ENCODE assay signal across 11 cellular contexts in the genomic region with DNA sequence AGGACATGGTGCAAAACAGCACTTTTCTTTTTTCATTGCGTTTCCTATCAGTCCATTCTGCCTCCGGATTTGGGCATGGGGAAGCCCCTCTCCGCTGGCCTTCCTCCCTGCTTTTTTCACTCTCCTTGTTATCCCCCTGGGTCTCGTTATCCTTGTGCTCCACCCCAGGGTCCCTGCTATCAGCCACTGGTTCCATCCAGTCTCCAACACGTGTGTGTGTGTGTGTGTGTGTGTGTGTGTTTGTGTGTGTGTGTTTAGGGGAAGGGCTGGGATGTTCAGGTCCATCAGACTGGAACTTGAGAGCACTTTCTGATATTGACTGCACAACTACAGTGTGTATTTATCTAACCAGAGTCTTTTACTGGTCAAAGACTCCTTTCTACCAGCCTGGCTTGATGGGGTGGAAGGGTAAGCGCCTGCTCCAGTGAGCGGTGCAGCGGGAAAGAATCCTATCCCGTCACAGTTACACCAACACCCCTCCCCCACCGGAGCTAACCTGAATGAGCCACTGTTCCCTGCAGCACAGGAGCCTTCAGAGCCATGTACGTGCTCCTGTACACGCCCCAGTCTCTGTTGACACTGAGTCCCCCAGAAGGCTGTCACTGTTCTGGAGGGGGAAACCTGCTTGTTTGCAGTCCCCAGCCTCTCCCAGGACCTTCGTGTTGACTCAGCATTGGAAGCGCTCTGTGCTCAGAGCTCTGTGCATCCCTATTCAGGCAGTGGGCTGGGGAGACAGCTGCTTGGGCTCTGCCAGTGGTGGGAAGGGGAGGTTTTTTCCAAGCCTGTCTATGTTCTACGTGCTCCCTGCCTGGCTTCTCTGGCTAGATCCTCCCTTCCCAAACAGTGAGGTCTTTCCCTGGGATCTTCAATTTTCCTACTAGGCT. TPM values are rescaled to one million over a fixed set of nuclear protein-coding genes. Genes with fewer than 3 reads are reported as not detected.
A peak's percentile ranks its signal among the peaks of the same experiment; 100 is the strongest.
DNase-seq lines count a peak whose midpoint lies in the region; ATAC-seq lines count a peak whose summit lies in the region.
"Had no signal": no experiment of that assay in that cellular context is flagged by ENCODE, and none has a peak within 500 bp of the region (broad histone marks: within the 10 kb centered on the region; RNA-seq: fewer than 3 reads in every experiment).

No MANE protein-coding gene starts in this region.

- H3K4me1 Mint-ChIP-seq in activated naive CD4-positive, alpha-beta T cell treated with anti-CD3 and anti-CD28 coated beads, Interleukin-2, amount 10 ng/mL, durations not matched to agents 7 days and 5 days, result no peaks in the 10 kb centered on the region
- H3K4me1 Mint-ChIP-seq: activated B cell treated with CpG ODN at 0.5 μM for 24 hours had no signal

- H3K27ac Mint-ChIP-seq in activated naive CD4-positive, alpha-beta T cell treated with anti-CD3 and anti-CD28 coated beads, Interleukin-2, amount 10 ng/mL, durations not matched to agents 7 days and 5 days, result peak overlapping the region; percentile 67
- H3K27ac Mint-ChIP-seq in activated naive CD4-positive, alpha-beta T cell treated with anti-CD3 and anti-CD28 coated beads, Interleukin-2, amount 50 U/mL, for 72 hours, result no peak overlapping the region
- H3K27ac Mint-ChIP-seq: activated B cell treated with CpG ODN at 0.5 μM for 24 hours; activated naive CD8-positive, alpha-beta T cell had no signal

- ATAC-seq in activated naive CD4-positive, alpha-beta T cell treated with anti-CD3 and anti-CD28 coated beads, Interleukin-2, amount 50 U/mL, for 72 hours, result no peak
- no peak for ATAC-seq in HG02870 (IDR thresholded peaks at IDR 0.05; ENCODE audit: unreplicated experiment)

- no peaks in the 10 kb centered on the region for H3K9me3 Mint-ChIP-seq in activated naive CD4-positive, alpha-beta T cell treated with anti-CD3 and anti-CD28 coated beads, Interleukin-2, amount 10 ng/mL, durations not matched to agents 7 days and 5 days
- no peaks in the 10 kb centered on the region for H3K9me3 Mint-ChIP-seq in activated naive CD4-positive, alpha-beta T cell treated with anti-CD3 and anti-CD28 coated beads, Interleukin-2, amount 50 U/mL, for 72 hours
- H3K9me3 Mint-ChIP-seq: activated B cell treated with CpG ODN at 0.5 μM for 24 hours had no signal

- CTCF ChIA-PET in activated naive CD4-positive, alpha-beta T cell treated with anti-CD3 and anti-CD28 coated beads, Interleukin-2, amount 10 ng/mL, durations not matched to agents 7 days and 5 days (lab: Charles Lee), result interaction anchor here (1.1 kb wide), 1 partner anchor 16 kb away, joined by 3 read pairs; no protein-coding TSS in a partner anchor

- H3K36me3 Mint-ChIP-seq in activated naive CD4-positive, alpha-beta T cell treated with anti-CD3 and anti-CD28 coated beads, Interleukin-2, amount 10 ng/mL, durations not matched to agents 7 days and 5 days, result no peaks in the 10 kb centered on the region
- H3K36me3 Mint-ChIP-seq in activated naive CD4-positive, alpha-beta T cell treated with anti-CD3 and anti-CD28 coated beads, Interleukin-2, amount 50 U/mL, for 72 hours, result no peaks in the 10 kb centered on the region
- H3K36me3 Mint-ChIP-seq: activated naive CD8-positive, alpha-beta T cell had no signal

- DNase-seq in activated naive CD4-positive, alpha-beta T cell treated with anti-CD3 and anti-CD28 coated beads, Interleukin-2, amount 10 ng/mL, durations not matched to agents 7 days and 5 days, result no peak
- no peak for DNase-seq in activated naive CD4-positive, alpha-beta T cell treated with anti-CD3 and anti-CD28 coated beads, Interleukin-2, amount 50 U/mL, for 72 hours (ENCODE audit: low spot score in 2 of 2)
- peak; percentile 82 for DNase-seq in NCI-H82 (lab: John Stamatoyannopoulos, UW)
- DNase-seq in islet precursor cell, result peak; percentile 97
- DNase-seq in superior temporal gyrus (ENCODE audit: extremely low spot score), result peak; percentile 11
- no peak for DNase-seq in LoVo (ENCODE audit: low spot score)
- no peak for DNase-seq in AG08396 (ENCODE audit: low spot score)
- DNase-seq: activated B cell treated with CpG ODN at 0.5 μM for 24 hours, NCI-H524 treated with DMSO at 0.1 percent for 48 hours had no signal

- H3K27me3 Mint-ChIP-seq in activated naive CD4-positive, alpha-beta T cell treated with anti-CD3 and anti-CD28 coated beads, Interleukin-2, amount 10 ng/mL, durations not matched to agents 7 days and 5 days, result peaks cover 68% of the 10 kb centered on the region

- H3K4me3 Mint-ChIP-seq in activated naive CD4-positive, alpha-beta T cell treated with anti-CD3 and anti-CD28 coated beads, Interleukin-2, amount 10 ng/mL, durations not matched to agents 7 days and 5 days, result no peak overlapping the region
- H3K4me3 Mint-ChIP-seq: activated B cell treated with CpG ODN at 0.5 μM for 24 hours; activated naive CD8-positive, alpha-beta T cell had no signal

RNA-seq across cellular contexts. Expression of gene INHA, which starts 4.6 kb away (rescaled TPM):
- under 1 TPM in 1 of 2 donors, not detected in 1; 0.23 TPM for total RNA-seq in activated naive CD4-positive, alpha-beta T cell treated with anti-CD3 and anti-CD28 coated beads, Interleukin-2, amount 50 U/mL, for 72 hours
- total RNA-seq: activated B cell treated with CpG ODN at 0.5 μM for 24 hours had no signal

RNA-seq across cellular contexts. Expression of gene OBSL1, which starts 5.4 kb away (rescaled TPM):
- total RNA-seq in activated naive CD4-positive, alpha-beta T cell treated with anti-CD3 and anti-CD28 coated beads, Interleukin-2, amount 50 U/mL, for 72 hours, result 1 to 10 TPM; 1.9 to 8.9 TPM
- total RNA-seq: activated B cell treated with CpG ODN at 0.5 μM for 24 hours had no signal

RNA-seq across cellular contexts. Expression of gene STK11IP, which starts 20.9 kb away (rescaled TPM):
- 10 to 100 TPM; 28.5 to 53.0 TPM for total RNA-seq in activated naive CD4-positive, alpha-beta T cell treated with anti-CD3 and anti-CD28 coated beads, Interleukin-2, amount 50 U/mL, for 72 hours

RNA-seq across cellular contexts. Expression of gene TMEM198, which starts 32.9 kb away (rescaled TPM):
- 1 to 10 TPM; 1.8 to 6.1 TPM for total RNA-seq in activated naive CD4-positive, alpha-beta T cell treated with anti-CD3 and anti-CD28 coated beads, Interleukin-2, amount 50 U/mL, for 72 hours

RNA-seq across cellular contexts. Expression of gene CHPF, which starts 33.1 kb away (rescaled TPM):
- 10 to 100 TPM; 13.2 to 16.7 TPM for total RNA-seq in activated naive CD4-positive, alpha-beta T cell treated with anti-CD3 and anti-CD28 coated beads, Interleukin-2, amount 50 U/mL, for 72 hours

Comparison
In these comparisons a context has a peak if more than half of its experiments do, and no peak if none do; other contexts are left out.
1. DNase-seq: peak in NCI-H82 (single experiment), islet precursor cell (single experiment) and superior temporal gyrus (single experiment); none in activated naive CD4-positive, alpha-beta T cell treated with anti-CD3 and anti-CD28 coated beads, Interleukin-2, amount 10 ng/mL, durations not matched to agents 7 days and 5 days (single experiment), activated naive CD4-positive, alpha-beta T cell treated with anti-CD3 and anti-CD28 coated beads, Interleukin-2, amount 50 U/mL, for 72 hours (0 of 2), LoVo (single experiment) and AG08396 (single experiment).